ENCODE assay signal across 24 cellular contexts in genomic region chr12:71297930-71298329, GRCh38.
"Had no signal": no experiment of that assay in that cellular context is flagged by ENCODE, and none has a peak within 500 bp of the region (broad histone marks: within the 10 kb centered on the region; RNA-seq: fewer than 3 reads in every experiment).

No MANE protein-coding gene starts in this region.

- H3K4me1 ChIP-seq: colonic mucosa, gastrocnemius medialis, heart right ventricle, left lung, lower lobe of right lung had no signal

- H3K4me3 Mint-ChIP-seq: dendritic cell treated with granulocyte-macrophage colony-stimulating factor and Interleukin-4, amounts not matched to agents 40 ng/mL and 50 ng/mL, for 4 days; effector memory CD8-positive, alpha-beta T cell; endodermal cell had no signal

- H3K27me3 ChIP-seq: colonic mucosa, esophagus squamous epithelium, gastrocnemius medialis, heart right ventricle, left lung had no signal

- ATAC-seq: effector memory CD8-positive, alpha-beta T cell; esophagus mucosa; gastrocnemius medialis; heart right ventricle; left cardiac atrium; left lung; left ventricle myocardium superior; lower lobe of right lung had no signal

- H3K27ac ChIP-seq: colonic mucosa, epithelial cell of prostate, esophagus squamous epithelium, gastrocnemius medialis, heart right ventricle, lower lobe of right lung had no signal

- H3K36me3 ChIP-seq: colonic mucosa, esophagus squamous epithelium, gastrocnemius medialis, heart right ventricle, left lung, lower lobe of right lung had no signal

- DNase-seq: colonic mucosa; cortex of kidney; effector CD8-positive, alpha-beta T cell; effector memory CD8-positive, alpha-beta T cell; endodermal cell; esophagus squamous epithelium; foreskin melanocyte; gastrocnemius medialis; glutamatergic neuron; head of caudate nucleus; heart right ventricle; hippocampal formation; left cardiac atrium; left lung; left ventricle myocardium superior; lower lobe of right lung; mesendoderm; midbrain had no signal

- H3K4me3 ChIP-seq: colonic mucosa, esophagus squamous epithelium, gastrocnemius medialis, heart right ventricle, left lung, lower lobe of right lung had no signal

- FAIRE-seq: endometrium, islet of Langerhans, keratinocyte had no signal

- H3K4me1 Mint-ChIP-seq: endodermal cell had no signal

- H3K27me3 Mint-ChIP-seq: dendritic cell treated with granulocyte-macrophage colony-stimulating factor and Interleukin-4, amounts not matched to agents 40 ng/mL and 50 ng/mL, for 4 days; effector memory CD8-positive, alpha-beta T cell had no signal

- H3K27ac Mint-ChIP-seq: dendritic cell treated with granulocyte-macrophage colony-stimulating factor and Interleukin-4, amounts not matched to agents 40 ng/mL and 50 ng/mL, for 4 days; effector memory CD8-positive, alpha-beta T cell; endodermal cell had no signal

- H3K9me3 ChIP-seq: colonic mucosa, esophagus squamous epithelium, gastrocnemius medialis, heart right ventricle, left lung, lower lobe of right lung had no signal
